ENCODE assay signal across 1 cellular context in the genomic region with DNA sequence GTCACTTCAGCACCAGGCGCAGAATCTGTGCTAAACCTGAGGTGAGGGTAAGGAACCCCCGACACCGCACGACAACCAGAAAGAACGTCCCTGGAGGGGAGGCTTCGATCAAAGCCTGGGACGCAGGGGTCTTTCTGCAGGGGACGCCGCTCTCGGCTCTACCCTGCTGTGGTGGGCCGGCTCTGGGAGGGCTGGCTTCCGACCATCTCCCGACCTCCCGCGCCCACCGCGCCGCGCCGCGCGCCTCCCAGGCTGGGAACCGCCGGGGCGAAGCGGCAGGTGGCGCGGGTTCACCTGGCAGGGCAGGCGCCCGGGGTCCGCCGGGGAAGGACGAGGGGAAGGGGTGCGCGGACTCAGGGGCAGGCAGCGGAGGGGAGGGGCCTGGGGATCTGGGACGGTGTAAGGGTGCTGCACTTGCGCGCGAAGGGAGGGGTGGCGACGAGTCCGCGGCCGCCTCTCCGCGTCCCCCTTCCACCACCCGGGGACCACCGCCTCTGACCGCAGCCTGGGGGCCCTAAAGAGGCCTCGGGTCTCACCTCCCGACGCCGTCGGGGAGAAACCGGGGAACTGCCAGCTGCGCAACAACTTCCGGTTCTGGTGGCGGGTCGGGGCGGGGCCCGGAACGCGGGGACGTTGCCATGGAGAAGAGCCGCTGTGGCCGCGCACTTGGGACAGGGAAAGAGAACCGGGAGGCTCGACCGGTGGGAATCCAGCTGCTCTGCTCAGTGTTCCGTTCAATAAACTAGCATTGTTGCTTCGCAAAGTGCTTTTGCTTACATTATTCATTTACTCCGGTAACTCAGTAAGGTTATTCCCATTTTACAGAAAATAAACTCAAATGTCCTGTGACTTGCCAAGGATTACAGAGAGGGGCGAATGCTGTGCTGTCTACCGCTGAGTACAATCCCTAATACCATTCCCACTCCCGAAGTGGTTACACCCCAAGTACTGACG.
TF ChIP-seq lines count a peak whose summit lies in the region.

ZNF396 (minus strand) TSS at position 596 of the 954 bp plus-strand sequence. CDS start 3,045 bp downstream, outside the sequence.

TF ChIP-seq in HepG2, 621 proteins besides CTCF, POLR2A, EP300 and RAD21 (continued from another document and continues in another):
- TF ChIP-seq ZBTB4 (CRISPR knock-in tag; IDR thresholded peaks at IDR 0.05; ENCODE audit: borderline replicate concordance): no peak
- TF ChIP-seq ZNF496 (CRISPR knock-in tag; IDR thresholded peaks at IDR 0.05; ENCODE audit: insufficient replicate concordance): no peak
- 0 out of 2 replicates have a peak, but pooled peaks have one; percentile 27 for TF ChIP-seq KMT2A (CRISPR knock-in tag; IDR thresholded peaks at IDR 0.05)
- TF ChIP-seq, protein P1, sequence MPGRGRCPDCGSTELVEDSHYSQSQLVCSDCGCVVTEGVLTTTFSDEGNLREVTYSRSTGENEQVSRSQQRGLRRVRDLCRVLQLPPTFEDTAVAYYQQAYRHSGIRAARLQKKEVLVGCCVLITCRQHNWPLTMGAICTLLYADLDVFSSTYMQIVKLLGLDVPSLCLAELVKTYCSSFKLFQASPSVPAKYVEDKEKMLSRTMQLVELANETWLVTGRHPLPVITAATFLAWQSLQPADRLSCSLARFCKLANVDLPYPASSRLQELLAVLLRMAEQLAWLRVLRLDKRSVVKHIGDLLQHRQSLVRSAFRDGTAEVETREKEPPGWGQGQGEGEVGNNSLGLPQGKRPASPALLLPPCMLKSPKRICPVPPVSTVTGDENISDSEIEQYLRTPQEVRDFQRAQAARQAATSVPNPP (CRISPR knock-in tag; IDR thresholded peaks at IDR 0.05): no peak
- no peak for TF ChIP-seq ZC3H4 (CRISPR knock-in tag; IDR thresholded peaks at IDR 0.05; ENCODE audit: borderline replicate concordance)
- TF ChIP-seq HNF1A (IDR thresholded peaks at IDR 0.05; ENCODE audit: low read depth): no peak
- no peak for TF ChIP-seq HNF1A (CRISPR knock-in tag; IDR thresholded peaks at IDR 0.05; ENCODE audit: borderline replicate concordance)
- TF ChIP-seq PAF1 (CRISPR knock-in tag; IDR thresholded peaks at IDR 0.05): no peak
- no peak for TF ChIP-seq WIZ (CRISPR knock-in tag; IDR thresholded peaks at IDR 0.05)
- TF ChIP-seq, protein P2, sequence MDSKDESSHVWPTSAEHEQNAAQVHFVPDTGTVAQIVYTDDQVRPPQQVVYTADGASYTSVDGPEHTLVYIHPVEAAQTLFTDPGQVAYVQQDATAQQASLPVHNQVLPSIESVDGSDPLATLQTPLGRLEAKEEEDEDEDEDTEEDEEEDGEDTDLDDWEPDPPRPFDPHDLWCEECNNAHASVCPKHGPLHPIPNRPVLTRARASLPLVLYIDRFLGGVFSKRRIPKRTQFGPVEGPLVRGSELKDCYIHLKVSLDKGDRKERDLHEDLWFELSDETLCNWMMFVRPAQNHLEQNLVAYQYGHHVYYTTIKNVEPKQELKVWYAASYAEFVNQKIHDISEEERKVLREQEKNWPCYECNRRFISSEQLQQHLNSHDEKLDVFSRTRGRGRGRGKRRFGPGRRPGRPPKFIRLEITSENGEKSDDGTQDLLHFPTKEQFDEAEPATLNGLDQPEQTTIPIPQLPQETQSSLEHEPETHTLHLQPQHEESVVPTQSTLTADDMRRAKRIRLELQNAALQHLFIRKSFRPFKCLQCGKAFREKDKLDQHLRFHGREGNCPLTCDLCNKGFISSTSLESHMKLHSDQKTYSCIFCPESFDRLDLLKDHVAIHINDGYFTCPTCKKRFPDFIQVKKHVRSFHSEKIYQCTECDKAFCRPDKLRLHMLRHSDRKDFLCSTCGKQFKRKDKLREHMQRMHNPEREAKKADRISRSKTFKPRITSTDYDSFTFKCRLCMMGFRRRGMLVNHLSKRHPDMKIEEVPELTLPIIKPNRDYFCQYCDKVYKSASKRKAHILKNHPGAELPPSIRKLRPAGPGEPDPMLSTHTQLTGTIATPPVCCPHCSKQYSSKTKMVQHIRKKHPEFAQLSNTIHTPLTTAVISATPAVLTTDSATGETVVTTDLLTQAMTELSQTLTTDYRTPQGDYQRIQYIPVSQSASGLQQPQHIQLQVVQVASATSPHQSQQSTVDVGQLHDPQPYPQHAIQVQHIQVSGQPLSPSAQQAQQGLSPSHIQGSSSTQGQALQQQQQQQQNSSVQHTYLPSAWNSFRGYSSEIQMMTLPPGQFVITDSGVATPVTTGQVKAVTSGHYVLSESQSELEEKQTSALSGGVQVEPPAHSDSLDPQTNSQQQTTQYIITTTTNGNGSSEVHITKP (CRISPR knock-in tag; IDR thresholded peaks at IDR 0.05; ENCODE audit: low read depth): no peak
- TF ChIP-seq, protein P3, sequence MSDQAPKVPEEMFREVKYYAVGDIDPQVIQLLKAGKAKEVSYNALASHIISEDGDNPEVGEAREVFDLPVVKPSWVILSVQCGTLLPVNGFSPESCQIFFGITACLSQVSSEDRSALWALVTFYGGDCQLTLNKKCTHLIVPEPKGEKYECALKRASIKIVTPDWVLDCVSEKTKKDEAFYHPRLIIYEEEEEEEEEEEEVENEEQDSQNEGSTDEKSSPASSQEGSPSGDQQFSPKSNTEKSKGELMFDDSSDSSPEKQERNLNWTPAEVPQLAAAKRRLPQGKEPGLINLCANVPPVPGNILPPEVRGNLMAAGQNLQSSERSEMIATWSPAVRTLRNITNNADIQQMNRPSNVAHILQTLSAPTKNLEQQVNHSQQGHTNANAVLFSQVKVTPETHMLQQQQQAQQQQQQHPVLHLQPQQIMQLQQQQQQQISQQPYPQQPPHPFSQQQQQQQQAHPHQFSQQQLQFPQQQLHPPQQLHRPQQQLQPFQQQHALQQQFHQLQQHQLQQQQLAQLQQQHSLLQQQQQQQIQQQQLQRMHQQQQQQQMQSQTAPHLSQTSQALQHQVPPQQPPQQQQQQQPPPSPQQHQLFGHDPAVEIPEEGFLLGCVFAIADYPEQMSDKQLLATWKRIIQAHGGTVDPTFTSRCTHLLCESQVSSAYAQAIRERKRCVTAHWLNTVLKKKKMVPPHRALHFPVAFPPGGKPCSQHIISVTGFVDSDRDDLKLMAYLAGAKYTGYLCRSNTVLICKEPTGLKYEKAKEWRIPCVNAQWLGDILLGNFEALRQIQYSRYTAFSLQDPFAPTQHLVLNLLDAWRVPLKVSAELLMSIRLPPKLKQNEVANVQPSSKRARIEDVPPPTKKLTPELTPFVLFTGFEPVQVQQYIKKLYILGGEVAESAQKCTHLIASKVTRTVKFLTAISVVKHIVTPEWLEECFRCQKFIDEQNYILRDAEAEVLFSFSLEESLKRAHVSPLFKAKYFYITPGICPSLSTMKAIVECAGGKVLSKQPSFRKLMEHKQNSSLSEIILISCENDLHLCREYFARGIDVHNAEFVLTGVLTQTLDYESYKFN (CRISPR knock-in tag; conservative IDR thresholded peaks at IDR 0.05): no peak
- TF ChIP-seq PHB2 (IDR thresholded peaks at IDR 0.05; ENCODE audit: partially characterized antibody): no peak
- no peak for TF ChIP-seq ZNF850 (CRISPR knock-in tag; conservative IDR thresholded peaks at IDR 0.05)
- no peak for TF ChIP-seq REL (CRISPR knock-in tag; conservative IDR thresholded peaks at IDR 0.05)
- TF ChIP-seq TEAD3 (CRISPR knock-in tag; optimal IDR thresholded peaks at IDR 0.05; ENCODE audit: borderline replicate concordance): peak; percentile 45
- 0 out of 2 replicates have a peak, but pooled peaks have one; percentile 37 for TF ChIP-seq ZNF414 (CRISPR knock-in tag; IDR thresholded peaks at IDR 0.05)
- no peak for TF ChIP-seq HMGA1 (CRISPR knock-in tag; conservative IDR thresholded peaks at IDR 0.05)
- TF ChIP-seq HOXA3 (CRISPR knock-in tag; IDR thresholded peaks at IDR 0.05): peak; percentile 12; the same call in 1 of the 2 replicates
- no peak for TF ChIP-seq SIX1 (CRISPR knock-in tag; IDR thresholded peaks at IDR 0.05; ENCODE audit: borderline replicate concordance)
- no peak for TF ChIP-seq FOXK2 (IDR thresholded peaks at IDR 0.05)
- TF ChIP-seq, protein P4, sequence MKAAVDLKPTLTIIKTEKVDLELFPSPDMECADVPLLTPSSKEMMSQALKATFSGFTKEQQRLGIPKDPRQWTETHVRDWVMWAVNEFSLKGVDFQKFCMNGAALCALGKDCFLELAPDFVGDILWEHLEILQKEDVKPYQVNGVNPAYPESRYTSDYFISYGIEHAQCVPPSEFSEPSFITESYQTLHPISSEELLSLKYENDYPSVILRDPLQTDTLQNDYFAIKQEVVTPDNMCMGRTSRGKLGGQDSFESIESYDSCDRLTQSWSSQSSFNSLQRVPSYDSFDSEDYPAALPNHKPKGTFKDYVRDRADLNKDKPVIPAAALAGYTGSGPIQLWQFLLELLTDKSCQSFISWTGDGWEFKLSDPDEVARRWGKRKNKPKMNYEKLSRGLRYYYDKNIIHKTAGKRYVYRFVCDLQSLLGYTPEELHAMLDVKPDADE (CRISPR knock-in tag; IDR thresholded peaks at IDR 0.05): no peak
- no peak for TF ChIP-seq CSRNP1 (CRISPR knock-in tag; IDR thresholded peaks at IDR 0.05)
- no peak for TF ChIP-seq CHD2 (IDR thresholded peaks at IDR 0.05; ENCODE audit: low read depth, low read length)
- no peak for TF ChIP-seq JUND (CRISPR knock-in tag; IDR thresholded peaks at IDR 0.05)
- TF ChIP-seq TCF7L2 (IDR thresholded peaks at IDR 0.05; ENCODE audit: low read depth, low read length): no peak
- TF ChIP-seq GATAD1 (CRISPR knock-in tag; IDR thresholded peaks at IDR 0.05): no peak
- TF ChIP-seq, protein P5, sequence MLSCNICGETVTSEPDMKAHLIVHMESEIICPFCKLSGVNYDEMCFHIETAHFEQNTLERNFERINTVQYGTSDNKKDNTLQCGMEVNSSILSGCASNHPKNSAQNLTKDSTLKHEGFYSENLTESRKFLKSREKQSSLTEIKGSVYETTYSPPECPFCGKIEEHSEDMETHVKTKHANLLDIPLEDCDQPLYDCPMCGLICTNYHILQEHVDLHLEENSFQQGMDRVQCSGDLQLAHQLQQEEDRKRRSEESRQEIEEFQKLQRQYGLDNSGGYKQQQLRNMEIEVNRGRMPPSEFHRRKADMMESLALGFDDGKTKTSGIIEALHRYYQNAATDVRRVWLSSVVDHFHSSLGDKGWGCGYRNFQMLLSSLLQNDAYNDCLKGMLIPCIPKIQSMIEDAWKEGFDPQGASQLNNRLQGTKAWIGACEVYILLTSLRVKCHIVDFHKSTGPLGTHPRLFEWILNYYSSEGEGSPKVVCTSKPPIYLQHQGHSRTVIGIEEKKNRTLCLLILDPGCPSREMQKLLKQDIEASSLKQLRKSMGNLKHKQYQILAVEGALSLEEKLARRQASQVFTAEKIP (CRISPR knock-in tag; IDR thresholded peaks at IDR 0.05; ENCODE audit: borderline replicate concordance): no peak
- TF ChIP-seq ZNF430 (CRISPR knock-in tag; IDR thresholded peaks at IDR 0.05): 0 out of 2 replicates have a peak, but pooled peaks have one; percentile 25
- TF ChIP-seq KLF6 (CRISPR knock-in tag; IDR thresholded peaks at IDR 0.05): no peak
